In the genomic region with DNA sequence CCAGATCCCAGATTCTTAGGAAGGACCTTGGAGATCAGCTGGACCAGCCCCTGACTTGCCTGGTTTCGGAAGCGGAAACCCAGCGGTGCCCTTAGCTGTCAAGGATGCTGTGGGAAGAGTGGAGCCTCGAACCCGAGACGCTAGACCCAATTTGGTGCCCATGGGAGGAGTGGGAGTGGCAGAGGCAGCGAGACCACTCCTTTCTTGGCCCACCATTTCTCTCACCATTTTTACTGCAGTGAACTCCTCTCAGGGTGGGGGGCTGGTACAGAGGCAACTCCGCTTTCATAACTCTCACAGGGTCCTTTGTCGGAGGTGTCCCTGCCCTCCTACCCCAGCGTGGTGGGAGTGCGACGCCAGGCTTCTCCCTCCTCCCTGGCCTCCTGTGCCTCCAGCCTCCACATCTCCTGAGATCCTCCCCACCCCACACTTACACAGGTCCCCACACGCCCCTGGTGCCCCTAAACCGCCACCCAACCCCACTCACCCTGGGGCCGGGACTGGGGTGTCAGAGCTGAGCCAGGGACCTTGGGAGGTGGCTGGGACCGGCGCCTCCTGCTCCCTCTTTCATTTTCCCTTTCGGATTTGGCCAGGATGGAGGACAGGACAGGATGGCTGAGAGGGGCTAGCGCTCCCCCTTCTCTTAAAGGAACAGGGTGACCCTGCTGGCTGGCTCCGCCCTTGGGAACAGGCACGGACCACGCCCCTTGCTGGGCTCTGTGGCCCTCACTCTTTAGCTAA, we compare ENCODE assay signal across 8 cellular contexts. TPM values are rescaled to one million over a fixed set of nuclear protein-coding genes. Genes with fewer than 3 reads are reported as not detected.
DNase-seq lines count a peak whose midpoint lies in the region; ATAC-seq and TF ChIP-seq lines count a peak whose summit lies in the region.

A gene with protein sequence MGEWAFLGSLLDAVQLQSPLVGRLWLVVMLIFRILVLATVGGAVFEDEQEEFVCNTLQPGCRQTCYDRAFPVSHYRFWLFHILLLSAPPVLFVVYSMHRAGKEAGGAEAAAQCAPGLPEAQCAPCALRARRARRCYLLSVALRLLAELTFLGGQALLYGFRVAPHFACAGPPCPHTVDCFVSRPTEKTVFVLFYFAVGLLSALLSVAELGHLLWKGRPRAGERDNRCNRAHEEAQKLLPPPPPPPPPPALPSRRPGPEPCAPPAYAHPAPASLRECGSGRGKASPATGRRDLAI (minus strand): TSS at position 617 of the 741 bp plus-strand sequence. CDS start 922 bp downstream, outside the sequence.

- H3K4me1 ChIP-seq in BE2C (no peaks in the 10 kb centered on the region), HUES64 (ENCODE audit: insufficient read depth, low read length) (peaks cover 14% of the 10 kb centered on the region; the same call in 1 of the 2 replicates)

- DNase-seq in BE2C: no peak
- no peak for DNase-seq in endothelial cell (ENCODE audit: low spot score)
- DNase-seq in nephron progenitor cell: no peak
- DNase-seq in SHP77 (lab: John Stamatoyannopoulos, UW): no peak
- DNase-seq in stimulated activated CD8-positive, alpha-beta memory T cell treated with anti-CD3 and anti-CD28 coated beads, Interleukin-4, amount 100 ng/mL, for 48 hours: no peak
- DNase-seq in NCI-H2107 (lab: John Stamatoyannopoulos, UW): no peak

- WGBS in HUES64: 40% methylated on average over 22 of the region's 22 CpGs

- H3K27ac Mint-ChIP-seq in endothelial cell (ENCODE audit: unreplicated experiment): no peak within 1 kb of the TSS
- H3K27ac Mint-ChIP-seq in nephron progenitor cell: no peak within 1 kb of the TSS

- no peak within 1 kb of the TSS for H3K9ac ChIP-seq in HUES64 (ENCODE audit: low read depth, low read length)

- peak within 1 kb of the TSS; percentile 84 for H3K4me3 Mint-ChIP-seq in endothelial cell (ENCODE audit: unreplicated experiment)
- H3K4me3 Mint-ChIP-seq in nephron progenitor cell: peak within 1 kb of the TSS; percentile 85

- no peaks in the 10 kb centered on the region for H3K36me3 ChIP-seq in BE2C
- no peaks in the 10 kb centered on the region for H3K36me3 ChIP-seq in HUES64 (ENCODE audit: insufficient read depth, low read length)

- H3K36me3 Mint-ChIP-seq in endothelial cell (ENCODE audit: low read depth, unreplicated experiment) (no peaks in the 10 kb centered on the region), nephron progenitor cell (ENCODE audit: low read depth) (no peaks in the 10 kb centered on the region)

- no peak within 1 kb of the TSS for H3K27ac ChIP-seq in HUES64 (ENCODE audit: low read depth, low read length)

- H3K9me3 Mint-ChIP-seq in endothelial cell (ENCODE audit: unreplicated experiment) (no peaks in the 10 kb centered on the region), nephron progenitor cell (no peaks in the 10 kb centered on the region)

- H3K27me3 ChIP-seq in BE2C: no peaks in the 10 kb centered on the region
- H3K27me3 ChIP-seq in HUES64 (ENCODE audit: insufficient read depth, low read length): peaks cover 40% of the 10 kb centered on the region

- H3K4me1 Mint-ChIP-seq in endothelial cell (ENCODE audit: unreplicated experiment) (peaks cover 10% of the 10 kb centered on the region), nephron progenitor cell (peaks cover 24% of the 10 kb centered on the region)

- H3K9me3 ChIP-seq in BE2C: no peaks in the 10 kb centered on the region
- no peaks in the 10 kb centered on the region for H3K9me3 ChIP-seq in HUES64 (ENCODE audit: insufficient read depth, low read depth, low read length)

- H3K4me3 ChIP-seq in BE2C (ENCODE audit: low read depth, low read length) (peak within 1 kb of the TSS; percentile 48), HUES64 (ENCODE audit: low read length) (peak within 1 kb of the TSS; percentile 48)

- H3K27me3 Mint-ChIP-seq in endothelial cell (ENCODE audit: unreplicated experiment) (peaks cover 15% of the 10 kb centered on the region), nephron progenitor cell (ENCODE audit: low read depth, poor library complexity) (peaks cover 60% of the 10 kb centered on the region)

- TF ChIP-seq CTCF in BE2C (IDR thresholded peaks at IDR 0.05; ENCODE audit: low read depth, low read length) (no peak), endothelial cell (IDR thresholded peaks at IDR 0.05; ENCODE audit: unreplicated experiment) (no peak), nephron progenitor cell (IDR thresholded peaks at IDR 0.05) (no peak)

- no peak for ATAC-seq in GM21576 (IDR thresholded peaks at IDR 0.05; ENCODE audit: unreplicated experiment)

RNA-seq across cellular contexts. Expression of the gene that starts here (rescaled TPM):
- 11.3 TPM for polyA plus RNA-seq in BE2C (2012; ENCODE audit: insufficient read depth, insufficient read length, low read depth)
- polyA plus RNA-seq in HUES64 (2013, experiment 1 of 2): not detected
- polyA plus RNA-seq in HUES64 (2013, experiment 2 of 2): not detected
- 1.1 TPM for total RNA-seq in endothelial cell (ENCODE audit: unreplicated experiment)
